ENCODE assay signal across 12 cellular contexts in the genomic region with DNA sequence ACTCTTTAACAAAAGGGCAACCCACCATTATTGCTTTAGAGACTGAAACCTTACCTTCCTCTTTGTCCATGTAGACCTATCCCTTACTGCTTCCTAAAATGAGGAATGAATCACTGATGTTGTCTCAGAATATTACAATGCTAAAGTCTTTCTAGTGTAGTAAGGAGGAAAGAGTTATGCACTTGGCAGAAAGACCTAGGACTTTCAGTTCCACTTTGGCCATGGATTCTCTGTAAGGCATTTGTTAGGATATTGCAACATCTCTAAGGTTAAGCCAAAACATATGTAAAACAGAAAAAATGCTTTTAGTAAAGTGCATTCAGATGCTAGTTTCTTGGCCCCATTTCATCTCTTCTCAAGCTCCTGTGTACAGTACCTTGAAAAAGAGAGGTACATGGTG.
A peak's percentile ranks its signal among the peaks of the same experiment; 100 is the strongest.
DNase-seq lines count a peak whose midpoint lies in the region; ATAC-seq and TF ChIP-seq lines count a peak whose summit lies in the region.
"Had no signal": no experiment of that assay in that cellular context is flagged by ENCODE, and none has a peak within 500 bp of the region (broad histone marks: within the 10 kb centered on the region; RNA-seq: fewer than 3 reads in every experiment).

No MANE protein-coding gene starts in this region.

- peak; percentile 1 for DNase-seq in SKM-1 treated with dmso at 0.1 percent for 144 hours (lab: John Stamatoyannopoulos, UW; ENCODE audit: unreplicated experiment)
- DNase-seq in SKM-1 (lab: John Stamatoyannopoulos, UW; ENCODE audit: unreplicated experiment): no peak
- peak in 1 of 4 donors; percentile 7 for DNase-seq in body of pancreas
- no peak for DNase-seq in left lobe of liver (ENCODE audit: low spot score)
- DNase-seq in aorta: no peak
- DNase-seq in DMS79 treated with DMSO at 0.1 percent for 48 hours (lab: John Stamatoyannopoulos, UW): no peak
- DNase-seq in globus pallidus (ENCODE audit: low spot score): no peak
- DNase-seq: ACHN; activated T-cell treated with anti-CD3 and anti-CD28 coated beads, Interleukin-2, amount 50 U/mL, for 48 hours; islet precursor cell; stimulated activated CD8-positive, alpha-beta memory T cell treated with anti-CD3 and anti-CD28 coated beads, Interleukin-4, amount 100 ng/mL, for 48 hours had no signal

- TF ChIP-seq CTCF in body of pancreas (IDR thresholded peaks at IDR 0.05): no peak

- no peaks in the 10 kb centered on the region for H3K9me3 ChIP-seq in body of pancreas
- no peaks in the 10 kb centered on the region for H3K9me3 ChIP-seq in aorta (ENCODE audit: control insufficient read depth, low read length)

- H3K27ac ChIP-seq in body of pancreas (peak overlapping the region in 2 of 4 donors; percentile 3 to 21), aorta (ENCODE audit: low read depth in 1 of 2, low read length in 2 of 2) (no peak overlapping the region)

- H3K36me3 ChIP-seq in body of pancreas (replicated peaks in 1 of 2; ENCODE audit: insufficient read depth in 1 of 2, low read depth in 2 of 2) (no peaks in the 10 kb centered on the region), aorta (ENCODE audit: control insufficient read depth in 1 of 2, insufficient read depth in 2 of 2, low read length in 1 of 2) (no peaks in the 10 kb centered on the region)

- H3K4me3 ChIP-seq in body of pancreas (no peak overlapping the region), aorta (ENCODE audit: low read length in 2 of 2) (no peak overlapping the region)

- ATAC-seq in body of pancreas: peak; percentile 29
- peak; percentile 76 for ATAC-seq in left lobe of liver
- peak; percentile 56 for ATAC-seq in aorta (ENCODE audit: low FRiP score)
- ATAC-seq in GM21786 (IDR thresholded peaks at IDR 0.05; ENCODE audit: unreplicated experiment): no peak

- no peak for TF ChIP-seq POLR2A in body of pancreas (IDR thresholded peaks at IDR 0.05)

- H3K4me1 ChIP-seq in body of pancreas (peaks cover 44% of the 10 kb centered on the region), aorta (ENCODE audit: control insufficient read depth in 1 of 2, insufficient read depth in 2 of 2, low read length in 2 of 2) (peaks cover 6 to 8% of the 10 kb centered on the region in 2 donors)

- intact Hi-C loops in body of pancreas (cut with DNase I): no loop called here
- intact Hi-C loops in aorta (cut with DNase I): no loop called here

- no peaks in the 10 kb centered on the region for H3K27me3 ChIP-seq in body of pancreas
- no peaks in the 10 kb centered on the region for H3K27me3 ChIP-seq in aorta (ENCODE audit: control insufficient read depth in 1 of 2, insufficient read depth in 2 of 2, low read length in 1 of 2)
